ENCODE assay signal across 1 cellular context in genomic region chr6:162770955-162771354, GRCh38.
TF ChIP-seq lines count a peak whose summit lies in the region.

No MANE protein-coding gene starts in this region.

TF ChIP-seq in HepG2, 621 proteins besides CTCF, POLR2A, EP300 and RAD21 (continued from another document):
- TF ChIP-seq ZBTB40 (IDR thresholded peaks at IDR 0.05) (no peak), ZBTB40 (CRISPR knock-in tag; IDR thresholded peaks at IDR 0.05) (no peak), ZFP36L1 (CRISPR knock-in tag; IDR thresholded peaks at IDR 0.05) (no peak), HOXD1 (CRISPR knock-in tag; IDR thresholded peaks at IDR 0.05) (no peak), ZFP62 (CRISPR knock-in tag; IDR thresholded peaks at IDR 0.05) (no peak), GZF1 (CRISPR knock-in tag; IDR thresholded peaks at IDR 0.05) (no peak), PHF21A (CRISPR knock-in tag; IDR thresholded peaks at IDR 0.05) (no peak), PLRG1 (conservative IDR thresholded peaks at IDR 0.05) (no peak), SIX4 (CRISPR knock-in tag; IDR thresholded peaks at IDR 0.05) (no peak), CEBPB (IDR thresholded peaks at IDR 0.05; ENCODE audit: borderline replicate concordance, low read depth, low read length) (peak; percentile 45; the same call in 1 of the 2 replicates), ATF7 (IDR thresholded peaks at IDR 0.05) (peak; percentile 57), ATF7 (CRISPR knock-in tag; IDR thresholded peaks at IDR 0.05) (no peak)
